10 cellular contexts compared by ENCODE assay signal in genomic region chr6:109299695-109300564, GRCh38.
DNase-seq lines count a peak whose midpoint lies in the region; ATAC-seq and TF ChIP-seq lines count a peak whose summit lies in the region.
"Had no signal": no experiment of that assay in that cellular context is flagged by ENCODE, and none has a peak within 500 bp of the region (broad histone marks: within the 10 kb centered on the region; RNA-seq: fewer than 3 reads in every experiment).

No MANE protein-coding gene starts in this region.

- H3K36me3 ChIP-seq in tibial artery (no peaks in the 10 kb centered on the region), H7 (replicated peaks; ENCODE audit: control insufficient read depth, insufficient read depth, low read length) (no peaks in the 10 kb centered on the region)

- H3K9me3 ChIP-seq in tibial artery, result no peaks in the 10 kb centered on the region

- peak overlapping the region; percentile 84 to 85 for H3K27ac ChIP-seq in tibial artery

- H3K4me1 ChIP-seq in tibial artery, result peaks cover 0 to 80% (median 41%) of the 10 kb centered on the region in 4 donors

- DNase-seq in NCI-H2196 (lab: John Stamatoyannopoulos, UW; ENCODE audit: unreplicated experiment) (peak; percentile 31), NCI-H2196 treated with DMSO at 0.1 percent for 48 hours (lab: John Stamatoyannopoulos, UW; ENCODE audit: unreplicated experiment) (no peak), NOMO-1 treated with dmso at 0.1 percent for 144 hours (lab: John Stamatoyannopoulos, UW; ENCODE audit: unreplicated experiment) (peak; percentile 88), left ventricle myocardium superior (peak; percentile 41), tibial artery (peak; percentile 58 to 86), posterior cingulate gyrus (no peak), H7 (no peak)
- DNase-seq: NCI-H2107, retina had no signal

- H3K4me3 ChIP-seq in tibial artery (no peak overlapping the region), H7 (ENCODE audit: insufficient read depth, low read depth, low read length) (no peak overlapping the region)

- peak; percentile 13 to 26 for TF ChIP-seq CTCF in tibial artery (IDR thresholded peaks at IDR 0.05)

- ATAC-seq in left ventricle myocardium superior (peak; percentile 95), HG03039 (IDR thresholded peaks at IDR 0.05; ENCODE audit: unreplicated experiment) (no peak)

- intact Hi-C loops in left ventricle myocardium superior (cut with micrococcal nuclease), result no loop called here
- intact Hi-C loops in tibial artery (cut with DNase I; ENCODE audit: low total_unique reads), result loop anchor here (5.0 kb wide), 1 partner anchor 82 kb away; the partner anchor contains the start of gene CD164
- intact Hi-C loops in posterior cingulate gyrus (cut with DNase I), result no loop called here

- H3K27me3 ChIP-seq in tibial artery (no peaks in the 10 kb centered on the region), H7 (ENCODE audit: control insufficient read depth, insufficient read depth, low read length) (no peaks in the 10 kb centered on the region)

Comparison
In these comparisons a context has a peak if more than half of its experiments do, and no peak if none do; other contexts are left out.
1. DNase-seq: peak in NCI-H2196 (single experiment), NOMO-1 treated with dmso at 0.1 percent for 144 hours (single experiment), left ventricle myocardium superior (single experiment) and tibial artery (2 of 2); none in NCI-H2196 treated with DMSO at 0.1 percent for 48 hours (single experiment), posterior cingulate gyrus (0 of 10) and H7 (single experiment).